ENCODE assay signal across 2 cellular contexts in the genomic region with DNA sequence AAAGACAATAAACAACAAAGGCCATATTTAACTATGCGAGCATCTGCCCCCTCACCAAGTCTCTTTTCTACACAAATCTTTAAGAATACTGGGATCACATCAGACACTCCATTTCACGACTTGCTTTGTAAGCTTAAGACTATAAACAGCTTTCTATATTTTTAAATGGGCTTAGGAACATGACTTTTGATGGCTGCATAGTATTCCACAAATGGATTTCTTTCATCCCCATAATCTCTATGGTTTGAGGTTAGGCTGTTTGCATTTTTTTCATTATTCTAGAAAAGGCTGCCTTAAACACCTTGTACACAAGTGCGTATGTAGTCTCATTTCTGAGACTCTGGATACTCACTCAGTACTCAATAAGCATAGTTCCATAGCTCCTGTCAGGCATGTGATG.
TF ChIP-seq lines count a peak whose summit lies in the region.

No MANE protein-coding gene starts in this region.

TF ChIP-seq in HEK293, 187 proteins besides CTCF, POLR2A, EP300 and RAD21 (continued from another document):
- TF ChIP-seq ZNF311 (tag by site-specific recombination; IDR thresholded peaks at IDR 0.05; ENCODE audit: borderline replicate concordance) (no peak), TRIM28 (IDR thresholded peaks at IDR 0.05; ENCODE audit: borderline replicate concordance, low read length) (no peak), HOXC10 (CRISPR knock-in tag; IDR thresholded peaks at IDR 0.05) (no peak)

TF ChIP-seq in K562, 482 proteins besides CTCF, POLR2A, EP300 and RAD21:
- TF ChIP-seq, protein P1, sequence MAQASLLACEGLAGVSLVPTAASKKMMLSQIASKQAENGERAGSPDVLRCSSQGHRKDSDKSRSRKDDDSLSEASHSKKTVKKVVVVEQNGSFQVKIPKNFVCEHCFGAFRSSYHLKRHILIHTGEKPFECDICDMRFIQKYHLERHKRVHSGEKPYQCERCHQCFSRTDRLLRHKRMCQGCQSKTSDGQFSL (CRISPR knock-in tag; IDR thresholded peaks at IDR 0.05): no peak
- TF ChIP-seq, protein P1 (tag; IDR thresholded peaks at IDR 0.05): 0 out of 4 replicates have a peak, but pooled peaks of 1 of the 2 experiments have one; percentile 29
- TF ChIP-seq ZNF146 (CRISPR knock-in tag; IDR thresholded peaks at IDR 0.05; ENCODE audit: unreplicated experiment): peak; percentile 97
- TF ChIP-seq FIP1L1 (IDR thresholded peaks at IDR 0.05; ENCODE audit: low read depth, low read length, poor library complexity, severe bottlenecking): no peak
TF ChIP-seq in K562: peak in this region for 2.
